In the genomic region with DNA sequence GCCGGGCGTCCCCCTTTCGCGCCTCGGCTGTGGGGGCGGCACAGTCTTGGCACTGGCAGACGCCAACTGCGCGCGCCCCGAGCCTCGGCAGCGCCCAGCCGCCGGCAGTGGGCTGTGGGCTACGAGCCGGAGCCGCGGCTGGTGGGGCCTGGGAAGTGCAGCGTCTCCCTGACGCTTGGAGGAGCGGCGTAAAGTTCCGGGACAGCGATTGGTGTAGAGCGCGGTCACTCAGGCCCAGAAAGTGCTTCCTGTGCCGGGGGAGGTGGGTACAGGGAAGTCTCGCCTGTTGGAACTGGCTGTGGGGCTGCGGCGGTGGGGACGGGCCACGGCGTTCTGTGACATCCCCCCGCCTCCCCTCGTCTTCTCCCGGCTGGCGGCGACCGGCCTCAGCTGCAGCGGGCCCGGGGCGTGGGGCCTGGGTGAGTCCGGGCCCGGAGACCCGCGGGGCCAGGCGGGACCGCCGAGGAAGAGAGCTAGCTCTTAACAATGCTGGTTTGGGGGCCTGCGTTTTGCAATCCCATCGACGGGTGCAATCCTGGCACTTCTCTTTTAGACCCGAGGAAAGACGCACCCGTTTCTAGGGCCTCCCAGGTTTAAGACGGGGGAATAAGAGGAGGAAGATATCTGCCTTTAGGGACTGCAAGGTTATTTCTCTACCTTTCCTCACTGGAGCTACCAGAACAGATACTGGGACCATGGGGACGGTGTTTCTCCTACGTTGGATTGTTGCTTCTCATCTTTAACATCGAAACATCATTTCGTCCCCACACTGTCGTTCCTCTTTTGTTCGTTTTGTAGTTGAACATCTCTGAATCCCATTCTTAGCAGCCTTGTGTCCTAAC, we compare ENCODE assay signal across 7 cellular contexts.
DNase-seq lines count a peak whose midpoint lies in the region; ATAC-seq and TF ChIP-seq lines count a peak whose summit lies in the region.

A gene (minus strand): TSS at position 157 of the 842 bp plus-strand sequence. CDS start 233 bp downstream, outside the sequence.
A gene (plus strand): TSS at position 265 of the 842 bp plus-strand sequence. CDS start 4,575 bp downstream, outside the sequence.

- peak; percentile 98 for ATAC-seq in GM18508 (IDR thresholded peaks at IDR 0.05; ENCODE audit: insufficient read depth, unreplicated experiment)
- ATAC-seq in HG03025 (IDR thresholded peaks at IDR 0.05; ENCODE audit: low FRiP score, unreplicated experiment), result peak; percentile 100

- peak within 1 kb of the TSS; percentile 86 for H3K4me3 ChIP-seq in astrocyte of the spinal cord (ENCODE audit: low read depth, low read length)
- peak within 1 kb of the TSS; percentile 90 for H3K4me3 ChIP-seq in retinal pigment epithelial cell (ENCODE audit: low read length)

- DNase-seq in NCI-H2081 (lab: John Stamatoyannopoulos, UW), result peak; percentile 91 to 97
- DNase-seq in T1000 (lab: John Stamatoyannopoulos, UW), result peak; percentile 88
- peak; percentile 99 for DNase-seq in astrocyte of the spinal cord (ENCODE audit: low read depth, low spot score)
- DNase-seq in hippocampal formation (lab: John Stamatoyannopoulos, UW), result peak; percentile 94 to 96
- peak; percentile 98 for DNase-seq in retinal pigment epithelial cell (ENCODE audit: low read depth)

- in situ Hi-C loops in astrocyte of the spinal cord (cut with HindIII; ENCODE audit: low sequenced_read_pairs), result no loop called here

- TF ChIP-seq CTCF in astrocyte of the spinal cord (IDR thresholded peaks at IDR 0.05; ENCODE audit: low read depth, low read length), result no peak
- TF ChIP-seq CTCF in retinal pigment epithelial cell (conservative IDR thresholded peaks at IDR 0.05; ENCODE audit: low read depth, low read length), result no peak

Comparison
In these comparisons a context has a peak if more than half of its experiments do, and no peak if none do; other contexts are left out.
1. Peak in every context shown above with its lines: DNase-seq, ATAC-seq and H3K4me3 ChIP-seq.